8 cellular contexts compared by ENCODE assay signal in genomic region chr4:152850377-152850776, GRCh38.
DNase-seq lines count a peak whose midpoint lies in the region; ATAC-seq and TF ChIP-seq lines count a peak whose summit lies in the region.

No MANE protein-coding gene starts in this region.

- H3K27me3 ChIP-seq in Peyer's patch (no peaks in the 10 kb centered on the region), esophagus squamous epithelium (no peaks in the 10 kb centered on the region), sigmoid colon (no peaks in the 10 kb centered on the region)

- ATAC-seq in GM19035 (IDR thresholded peaks at IDR 0.05; ENCODE audit: unreplicated experiment) = no peak

- no peak overlapping the region for H3K27ac ChIP-seq in Peyer's patch
- no peak overlapping the region for H3K27ac ChIP-seq in esophagus squamous epithelium
- H3K27ac ChIP-seq in sigmoid colon = no peak overlapping the region

- TF ChIP-seq POLR2A in Peyer's patch (IDR thresholded peaks at IDR 0.05) (no peak), esophagus squamous epithelium (IDR thresholded peaks at IDR 0.05) (no peak), sigmoid colon (IDR thresholded peaks at IDR 0.05) (no peak)

- no peak for TF ChIP-seq EP300 in sigmoid colon (IDR thresholded peaks at IDR 0.05)

- WGBS in esophagus squamous epithelium, 2 donors = 15 to 20% methylated on average over 4 of the region's 4 CpGs
- WGBS in sigmoid colon, 2 donors = 31 to 68% methylated on average over 4 of the region's 4 CpGs

- H3K36me3 ChIP-seq in Peyer's patch (no peaks in the 10 kb centered on the region), esophagus squamous epithelium (no peaks in the 10 kb centered on the region), sigmoid colon (no peaks in the 10 kb centered on the region)

- DNase-seq in activated CD4-positive, alpha-beta T cell treated with anti-CD3 and anti-CD28 coated beads for 4 hours = peak; percentile 22 to 35
- no peak for DNase-seq in activated CD4-positive, alpha-beta T cell treated with anti-CD3 and anti-CD28 coated beads for 1 hour
- peak in 2 of 3 donors; percentile 67 to 70 for DNase-seq in Peyer's patch
- DNase-seq in esophagus squamous epithelium (lab: John Stamatoyannopoulos, UW) = peak; percentile 5
- DNase-seq in pons (ENCODE audit: low spot score) = peak; percentile 47
- DNase-seq in NCI-H2081 treated with DMSO at 0.1 percent for 48 hours (lab: John Stamatoyannopoulos, UW) = no peak
- DNase-seq in sigmoid colon = no peak

- intact Hi-C loops in esophagus squamous epithelium (cut with DNase I) (no loop called here), sigmoid colon (cut with DNase I) (no loop called here)

- H3K4me1 ChIP-seq in Peyer's patch (no peaks in the 10 kb centered on the region), esophagus squamous epithelium (peaks cover 0 to 28% (median 8%) of the 10 kb centered on the region in 3 donors), sigmoid colon (peaks cover 0 to 10% (median 0%) of the 10 kb centered on the region in 4 donors)

- H3K4me3 ChIP-seq in Peyer's patch = no peak overlapping the region
- no peak overlapping the region for H3K4me3 ChIP-seq in esophagus squamous epithelium
- no peak overlapping the region for H3K4me3 ChIP-seq in sigmoid colon

- TF ChIP-seq CTCF in Peyer's patch (IDR thresholded peaks at IDR 0.05) (no peak), esophagus squamous epithelium (IDR thresholded peaks at IDR 0.05) (no peak), sigmoid colon (IDR thresholded peaks at IDR 0.05) (no peak)

- H3K9me3 ChIP-seq in Peyer's patch (peaks cover 0 to 5% (median 2%) of the 10 kb centered on the region in 4 donors), esophagus squamous epithelium (peaks cover 0 to 14% (median 13%) of the 10 kb centered on the region in 3 donors), sigmoid colon (peaks cover 0 to 8% (median 4%) of the 10 kb centered on the region in 4 donors)

Comparison
In these comparisons a context has a peak if more than half of its experiments do, and no peak if none do; other contexts are left out.
1. DNase-seq: peak in activated CD4-positive, alpha-beta T cell treated with anti-CD3 and anti-CD28 coated beads for 4 hours (2 of 2), Peyer's patch (2 of 3), esophagus squamous epithelium (single experiment) and pons (single experiment); none in activated CD4-positive, alpha-beta T cell treated with anti-CD3 and anti-CD28 coated beads for 1 hour (single experiment), NCI-H2081 treated with DMSO at 0.1 percent for 48 hours (single experiment) and sigmoid colon (single experiment).